ENCODE assay signal across 34 cellular contexts in the genomic region with DNA sequence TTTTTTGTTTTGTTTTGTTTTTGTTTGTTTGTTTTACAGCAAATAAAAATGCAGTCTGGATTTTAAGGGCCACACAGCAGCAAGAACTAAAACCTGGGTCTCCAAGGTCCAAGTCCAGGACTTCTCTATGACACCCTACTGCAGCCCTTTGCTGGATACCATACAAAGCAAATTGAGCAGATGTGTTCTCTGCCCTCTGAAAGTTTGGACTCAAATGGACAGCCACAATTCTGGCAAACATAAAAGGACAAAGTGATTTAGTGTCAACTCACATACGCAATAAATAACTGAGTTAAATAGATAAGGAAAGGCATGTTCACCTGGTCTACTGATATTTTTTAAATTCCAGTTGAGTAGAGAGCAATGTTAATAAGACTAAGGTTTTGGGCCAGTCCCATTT.
"Had no signal": no experiment of that assay in that cellular context is flagged by ENCODE, and none has a peak within 500 bp of the region (broad histone marks: within the 10 kb centered on the region; RNA-seq: fewer than 3 reads in every experiment).

No MANE protein-coding gene starts in this region.

- H3K9me3 Mint-ChIP-seq: activated CD4-positive, alpha-beta memory T cell treated with anti-CD3 and anti-CD28 coated beads for 36 hours; activated CD4-positive, alpha-beta T cell treated with anti-CD3 and anti-CD28 coated beads, Interleukin-2, amount 10 ng/mL, durations not matched to agents 24 days and 14 days; activated T-cell treated with anti-CD3 and anti-CD28 coated beads, Interleukin-2, amount 50 U/mL, for 24 hours; activated T-cell treated with anti-CD3 and anti-CD28 coated beads, Interleukin-2, amount 50 U/mL, for 72 hours; central memory CD8-positive, alpha-beta T cell; effector memory CD8-positive, alpha-beta T cell; T-helper 2 cell treated with Interferon-gamma antibody and Interleukin-4, amounts not matched to agents 5 μg/mL and 100 μg/mL, for 36 hours had no signal

- H3K27me3 Mint-ChIP-seq: activated CD4-positive, alpha-beta memory T cell treated with anti-CD3 and anti-CD28 coated beads for 36 hours; activated CD4-positive, alpha-beta T cell treated with anti-CD3 and anti-CD28 coated beads for 36 hours; activated CD4-positive, alpha-beta T cell treated with anti-CD3 and anti-CD28 coated beads, Interleukin-2, amount 10 ng/mL, durations not matched to agents 24 days and 14 days; activated naive CD8-positive, alpha-beta T cell; activated T-cell treated with anti-CD3 and anti-CD28 coated beads, Interleukin-2, amount 50 U/mL, for 24 hours; central memory CD8-positive, alpha-beta T cell; effector memory CD8-positive, alpha-beta T cell; T-helper 17 cell had no signal

- H3K27ac Mint-ChIP-seq: activated CD4-positive, alpha-beta memory T cell treated with anti-CD3 and anti-CD28 coated beads for 36 hours; activated CD4-positive, alpha-beta T cell treated with anti-CD3 and anti-CD28 coated beads for 36 hours; activated CD4-positive, alpha-beta T cell treated with anti-CD3 and anti-CD28 coated beads, Interleukin-2, amount 10 ng/mL, durations not matched to agents 24 days and 14 days; activated naive CD8-positive, alpha-beta T cell; activated T-cell treated with anti-CD3 and anti-CD28 coated beads, Interleukin-2, amount 50 U/mL, for 24 hours; activated T-cell treated with anti-CD3 and anti-CD28 coated beads, Interleukin-2, amount 50 U/mL, for 72 hours; effector memory CD8-positive, alpha-beta T cell; T-helper 17 cell; T-helper 2 cell treated with Interferon-gamma antibody and Interleukin-4, amounts not matched to agents 5 μg/mL and 100 μg/mL, for 36 hours had no signal

- H3K4me3 ChIP-seq: esophagus muscularis mucosa, gastrocnemius medialis, heart left ventricle had no signal

- H3K27ac ChIP-seq: brain microvascular endothelial cell, esophagus muscularis mucosa, foreskin keratinocyte, gastrocnemius medialis, heart left ventricle had no signal

- H3K36me3 Mint-ChIP-seq: activated CD4-positive, alpha-beta memory T cell treated with anti-CD3 and anti-CD28 coated beads for 36 hours had no signal

- FAIRE-seq: astrocyte, bronchial epithelial cell, colon had no signal

- DNase-seq: activated CD4-positive, alpha-beta memory T cell treated with anti-CD3 and anti-CD28 coated beads for 36 hours; activated CD4-positive, alpha-beta T cell treated with anti-CD3 and anti-CD28 coated beads for 36 hours; activated CD4-positive, alpha-beta T cell treated with anti-CD3 and anti-CD28 coated beads, Interleukin-2, amount 10 ng/mL, durations not matched to agents 24 days and 14 days; activated CD4-positive, CD25-positive, alpha-beta regulatory T cell; activated CD4-positive, CD25-positive, alpha-beta regulatory T cell treated with anti-CD3 and anti-CD28 coated beads, Interleukin-2, amount 50 U/mL, for 72 hours; activated CD8-positive, alpha-beta memory T cell treated with anti-CD3 and anti-CD28 coated beads, Interleukin-2, amount 50 U/mL, for 48 hours; activated gamma-delta T cell treated with Interleukin-2 at 50 U/mL for 16 hours; activated naive CD4-positive, alpha-beta T cell treated with anti-CD3 and anti-CD28 coated beads, Interleukin-2, amount 50 U/mL, for 16 hours; activated naive CD4-positive, alpha-beta T cell treated with Interleukin-2 at 50 U/mL for 16 hours; activated T-cell treated with anti-CD3 and anti-CD28 coated beads for 4 hours; activated T-cell treated with anti-CD3 and anti-CD28 coated beads, Interleukin-2, amount 50 U/mL, for 24 hours; activated T-cell treated with anti-CD3 and anti-CD28 coated beads, Interleukin-2, amount 50 U/mL, for 72 hours; amniotic stem cell; anterior cingulate cortex; brain microvascular endothelial cell; cortex of kidney; dermis blood vessel endothelial cell; effector CD4-positive, alpha-beta T cell; effector memory CD8-positive, alpha-beta T cell; erythroblast; foreskin keratinocyte; gastrocnemius medialis; glutamatergic neuron; heart left ventricle; T-helper 1 cell; T-helper 17 cell; T1000 had no signal

- H3K4me1 ChIP-seq: esophagus muscularis mucosa, foreskin keratinocyte, gastrocnemius medialis had no signal

- H3K36me3 ChIP-seq: brain microvascular endothelial cell, esophagus muscularis mucosa, gastrocnemius medialis, heart left ventricle had no signal

- H3K9me3 ChIP-seq: esophagus muscularis mucosa, gastrocnemius medialis, heart left ventricle had no signal

- H3K4me3 Mint-ChIP-seq: activated CD4-positive, alpha-beta memory T cell treated with anti-CD3 and anti-CD28 coated beads for 36 hours; activated CD4-positive, alpha-beta T cell treated with anti-CD3 and anti-CD28 coated beads for 36 hours; activated CD4-positive, alpha-beta T cell treated with anti-CD3 and anti-CD28 coated beads, Interleukin-2, amount 10 ng/mL, durations not matched to agents 24 days and 14 days; activated naive CD8-positive, alpha-beta T cell; activated T-cell treated with anti-CD3 and anti-CD28 coated beads, Interleukin-2, amount 50 U/mL, for 24 hours; activated T-cell treated with anti-CD3 and anti-CD28 coated beads, Interleukin-2, amount 50 U/mL, for 72 hours; central memory CD8-positive, alpha-beta T cell; effector memory CD8-positive, alpha-beta T cell; T-helper 17 cell; T-helper 2 cell treated with Interferon-gamma antibody and Interleukin-4, amounts not matched to agents 5 μg/mL and 100 μg/mL, for 36 hours had no signal

- H3K27me3 ChIP-seq: brain microvascular endothelial cell, esophagus muscularis mucosa, foreskin keratinocyte, gastrocnemius medialis, heart left ventricle had no signal

- ATAC-seq: activated CD4-positive, alpha-beta T cell treated with anti-CD3 and anti-CD28 coated beads for 36 hours; activated T-cell treated with anti-CD3 and anti-CD28 coated beads, Interleukin-2, amount 50 U/mL, for 72 hours; effector memory CD8-positive, alpha-beta T cell; foreskin keratinocyte; gastrocnemius medialis; heart left ventricle; T-helper 17 cell had no signal
